In the genomic region with DNA sequence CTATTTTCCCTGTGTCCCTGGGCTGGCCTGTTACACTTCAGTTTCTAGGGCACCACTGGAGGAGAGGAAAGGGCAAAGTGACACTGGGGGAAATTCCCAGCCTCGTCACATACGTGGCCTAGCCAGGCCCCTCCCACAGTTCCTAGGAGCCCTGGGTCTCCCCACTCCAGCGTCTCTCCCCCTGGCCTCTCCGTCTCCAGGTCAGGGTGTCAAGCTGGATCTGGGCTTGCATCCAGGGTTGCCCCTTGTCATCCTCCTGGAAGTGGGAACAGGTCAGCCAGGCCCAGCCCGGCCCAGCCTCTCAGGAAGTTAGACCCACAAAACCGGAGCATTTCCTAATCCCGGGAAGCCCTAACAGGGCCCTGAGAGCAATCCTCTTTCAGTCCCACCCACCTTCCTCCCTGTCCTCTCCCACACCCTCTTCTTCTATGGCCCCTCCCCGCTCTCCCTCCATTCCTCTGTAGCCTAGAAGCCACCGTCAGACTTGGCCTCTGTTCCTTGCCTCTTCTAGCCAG, we compare ENCODE assay signal across 9 cellular contexts. TPM values are rescaled to one million over a fixed set of nuclear protein-coding genes. Genes with fewer than 3 reads are reported as not detected.
DNase-seq lines count a peak whose midpoint lies in the region; ATAC-seq and TF ChIP-seq lines count a peak whose summit lies in the region.
"Had no signal": no experiment of that assay in that cellular context is flagged by ENCODE, and none has a peak within 500 bp of the region (broad histone marks: within the 10 kb centered on the region; RNA-seq: fewer than 3 reads in every experiment).

No MANE protein-coding gene starts in this region.

- no peak for ATAC-seq in activated B cell treated with CpG ODN at 0.5 μM for 24 hours (ENCODE audit: low read depth)
- no peak for ATAC-seq in GM21367 (IDR thresholded peaks at IDR 0.05; ENCODE audit: unreplicated experiment)
- ATAC-seq: naive thymus-derived CD4-positive, alpha-beta T cell had no signal

- WGBS in spleen, 5 donors, result 16 to 37% (median 21%) methylated on average over 9 of the region's 9 CpGs

- TF ChIP-seq POLR2A in spleen (IDR thresholded peaks at IDR 0.05), result no peak

- no peaks in the 10 kb centered on the region for H3K27me3 ChIP-seq in spleen (replicated peaks in 1 of 7)

- H3K9me3 ChIP-seq in spleen, result no peaks in the 10 kb centered on the region

- H3K4me3 ChIP-seq in fibroblast of pulmonary artery (replicated peaks; ENCODE audit: low read depth, low read length) (no peak overlapping the region), spleen (peak overlapping the region in 4 of 8 donors; percentile 7 to 63 (median 38))

- H3K4me1 ChIP-seq in spleen, result peaks cover 46 to 89% (median 72%) of the 10 kb centered on the region in 6 donors

- H3K36me3 Mint-ChIP-seq in activated B cell treated with CpG ODN at 0.5 μM for 24 hours (ENCODE audit: low read depth), result peaks cover 6% of the 10 kb centered on the region

- no peaks in the 10 kb centered on the region for H3K27me3 Mint-ChIP-seq in activated B cell treated with CpG ODN at 0.5 μM for 24 hours
- H3K27me3 Mint-ChIP-seq: naive thymus-derived CD4-positive, alpha-beta T cell had no signal

- peak overlapping the region; percentile 76 for H3K27ac Mint-ChIP-seq in activated B cell treated with CpG ODN at 0.5 μM for 24 hours

- TF ChIP-seq CTCF in GM20000 (IDR thresholded peaks at IDR 0.05; ENCODE audit: extremely low read depth, missing control alignments), result no peak
- TF ChIP-seq CTCF in activated B cell treated with CpG ODN at 0.5 μM for 24 hours (IDR thresholded peaks at IDR 0.05), result no peak
- no peak for TF ChIP-seq CTCF in fibroblast of pulmonary artery (IDR thresholded peaks at IDR 0.05; ENCODE audit: low read length, missing control alignments)
- TF ChIP-seq CTCF in spleen (IDR thresholded peaks at IDR 0.05 in 8 of 11, conservative IDR thresholded peaks at IDR 0.05 in 3 of 11), result no peak

- H3K4me3 Mint-ChIP-seq in activated B cell treated with CpG ODN at 0.5 μM for 24 hours, result peak overlapping the region; percentile 83

- intact Hi-C loops in activated B cell treated with CpG ODN at 0.5 μM for 24 hours (cut with micrococcal nuclease) (loop anchor here (1.0 to 10.0 kb wide), 3 partner anchors 9 to 689 kb away; partner anchors contain the start of gene G3BP1), spleen (cut with DNase I; ENCODE audit: low total_unique reads) (no loop called here)

- peak overlapping the region; percentile 16 to 98 (median 76) for H3K27ac ChIP-seq in spleen

- CTCF ChIA-PET in activated B cell treated with CpG ODN at 0.5 μM for 24 hours (lab: Charles Lee), result interaction anchor here (1.3 to 4.8 kb wide), 4 partner anchors 27 to 40 kb away, joined by 3 to 30 read pairs (median 9); no protein-coding TSS in a partner anchor

- POLR2A ChIA-PET in activated B cell treated with CpG ODN at 0.5 μM for 24 hours (lab: Charles Lee), result interaction anchor here (1.1 to 11.0 kb wide), 5 partner anchors 12 to 111 kb away, joined by 3 to 242 read pairs (median 57); no protein-coding TSS in a partner anchor

- peak; percentile 47 for DNase-seq in GM20000 (ENCODE audit: low spot score)
- DNase-seq in activated B cell treated with CpG ODN at 0.5 μM for 24 hours, result no peak
- DNase-seq in fibroblast of pulmonary artery (ENCODE audit: low read depth), result peak; percentile 85
- DNase-seq in spleen, result peak; percentile 82
- DNase-seq in iPS-NIHi11 (ENCODE audit: low spot score), result no peak
- DNase-seq in activated CD8-positive, alpha-beta memory T cell treated with anti-CD3 and anti-CD28 coated beads for 24 hours, result no peak
- no peak for DNase-seq in MV-4-11 (lab: John Stamatoyannopoulos, UW)

- H3K36me3 ChIP-seq in spleen, result no peaks in the 10 kb centered on the region

- H3K9me3 Mint-ChIP-seq in activated B cell treated with CpG ODN at 0.5 μM for 24 hours, result no peaks in the 10 kb centered on the region

- peaks cover 67% of the 10 kb centered on the region for H3K4me1 Mint-ChIP-seq in activated B cell treated with CpG ODN at 0.5 μM for 24 hours

RNA-seq across cellular contexts. Expression of gene TNIP1, which starts 4.7 kb away (rescaled TPM):
- total RNA-seq in activated B cell treated with CpG ODN at 0.5 μM for 24 hours (506 and 512 TPM in 2 replicates), spleen (100 to 1,000 TPM; 179 to 260 (median 218) TPM)
- polyA plus RNA-seq in spleen, result 100 to 1,000 TPM in 1 of 3 donors, 10 to 100 TPM in 2; 67.7 to 149 (median 95.9) TPM

Comparison
In these comparisons a context has a peak if more than half of its experiments do, and no peak if none do; other contexts are left out.
1. DNase-seq: peak in GM20000 (single experiment), fibroblast of pulmonary artery (single experiment) and spleen (single experiment); none in activated B cell treated with CpG ODN at 0.5 μM for 24 hours (single experiment), iPS-NIHi11 (single experiment), activated CD8-positive, alpha-beta memory T cell treated with anti-CD3 and anti-CD28 coated beads for 24 hours (single experiment) and MV-4-11 (single experiment).